16 cellular contexts compared by ENCODE assay signal in the genomic region with DNA sequence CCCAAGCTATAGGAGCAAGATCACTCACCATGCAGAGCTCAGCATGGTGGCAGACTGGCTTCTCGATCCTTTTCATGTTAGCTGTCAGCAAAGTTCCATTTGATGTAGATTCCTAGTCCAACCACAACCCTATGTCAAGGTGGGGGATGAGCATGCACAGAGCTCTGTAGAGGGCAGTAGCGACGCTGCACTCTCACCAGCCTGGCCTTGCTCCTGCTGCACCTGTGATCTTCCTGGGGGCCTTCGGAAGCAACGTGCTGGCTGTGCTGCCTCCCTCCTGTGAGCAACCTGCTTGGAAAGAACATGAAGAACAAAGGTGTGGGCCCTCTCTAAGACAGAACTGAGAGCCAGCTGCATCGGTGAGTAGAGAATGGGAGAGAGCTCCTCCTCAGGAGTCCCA.
"Had no signal": no experiment of that assay in that cellular context is flagged by ENCODE, and none has a peak within 500 bp of the region (broad histone marks: within the 10 kb centered on the region; RNA-seq: fewer than 3 reads in every experiment).

No MANE protein-coding gene starts in this region.

- H3K4me2 ChIP-seq: hepatocyte had no signal

- DNase-seq: activated CD4-positive, alpha-beta T cell treated with anti-CD3 and anti-CD28 coated beads, Interleukin-2, amount 10 ng/mL, durations not matched to agents 24 days and 14 days; activated CD8-positive, alpha-beta T cell treated with anti-CD3 and anti-CD28 coated beads for 36 hours; activated gamma-delta T cell; adrenal gland; effector memory CD4-positive, alpha-beta T cell; left lung; mammary epithelial cell; stimulated activated CD4-positive, alpha-beta T cell treated with anti-CD3 and anti-CD28 coated beads, Interleukin-2, amount 100 ng/mL, for 24 hours; stimulated activated naive CD8-positive, alpha-beta T cell treated with anti-CD3 and anti-CD28 coated beads, Interleukin-15, Interleukin-2, amounts not matched to agents 100 U/mL and 50 U/mL, for 24 hours; T-cell had no signal

- H3K36me3 Mint-ChIP-seq: T-cell had no signal

- ATAC-seq: activated CD8-positive, alpha-beta T cell treated with anti-CD3 and anti-CD28 coated beads for 36 hours; left lung; stimulated activated naive CD8-positive, alpha-beta T cell treated with anti-CD3 and anti-CD28 coated beads, Interleukin-15, Interleukin-2, amounts not matched to agents 100 U/mL and 50 U/mL, for 24 hours; T-cell had no signal

- H3K4me1 ChIP-seq: adrenal gland, left lung, tibial nerve had no signal

- H3K4me3 ChIP-seq: adrenal gland, hepatocyte, left lung, tibial nerve had no signal

- H3K79me2 ChIP-seq: hepatocyte had no signal

- H2AFZ ChIP-seq: hepatocyte had no signal

- H3K27me3 ChIP-seq: adrenal gland, hepatocyte, left lung, tibial nerve had no signal

- H3K4me1 Mint-ChIP-seq: activated CD4-positive, alpha-beta T cell treated with anti-CD3 and anti-CD28 coated beads, Interleukin-2, amount 10 ng/mL, durations not matched to agents 24 days and 14 days; activated naive CD4-positive, alpha-beta T cell treated with anti-CD3 and anti-CD28 coated beads, Interleukin-2, amount 50 U/mL, for 24 hours; neural crest cell; T-cell had no signal

- H3K9me3 Mint-ChIP-seq: activated naive CD4-positive, alpha-beta T cell treated with anti-CD3 and anti-CD28 coated beads, Interleukin-2, amount 50 U/mL, for 24 hours had no signal

- H3K27me3 Mint-ChIP-seq: activated CD4-positive, alpha-beta T cell treated with anti-CD3 and anti-CD28 coated beads, Interleukin-2, amount 10 ng/mL, durations not matched to agents 24 days and 14 days; activated CD8-positive, alpha-beta T cell treated with anti-CD3 and anti-CD28 coated beads for 36 hours; dendritic cell treated with granulocyte-macrophage colony-stimulating factor and Interleukin-4, amounts not matched to agents 40 ng/mL and 50 ng/mL, for 4 days had no signal

- H3K27ac ChIP-seq: adrenal gland, hepatocyte, left lung, tibial nerve had no signal

- H3K27ac Mint-ChIP-seq: activated CD4-positive, alpha-beta T cell treated with anti-CD3 and anti-CD28 coated beads, Interleukin-2, amount 10 ng/mL, durations not matched to agents 24 days and 14 days; activated CD8-positive, alpha-beta T cell treated with anti-CD3 and anti-CD28 coated beads for 36 hours; activated naive CD4-positive, alpha-beta T cell treated with anti-CD3 and anti-CD28 coated beads, Interleukin-2, amount 50 U/mL, for 24 hours; dendritic cell treated with granulocyte-macrophage colony-stimulating factor and Interleukin-4, amounts not matched to agents 40 ng/mL and 50 ng/mL, for 4 days; progenitor cell of endocrine pancreas; T-cell had no signal

- H3K36me3 ChIP-seq: adrenal gland, left lung, tibial nerve had no signal

- H3K4me3 Mint-ChIP-seq: activated CD4-positive, alpha-beta T cell treated with anti-CD3 and anti-CD28 coated beads, Interleukin-2, amount 10 ng/mL, durations not matched to agents 24 days and 14 days; activated CD8-positive, alpha-beta T cell treated with anti-CD3 and anti-CD28 coated beads for 36 hours; activated naive CD4-positive, alpha-beta T cell treated with anti-CD3 and anti-CD28 coated beads, Interleukin-2, amount 50 U/mL, for 24 hours; dendritic cell treated with granulocyte-macrophage colony-stimulating factor and Interleukin-4, amounts not matched to agents 40 ng/mL and 50 ng/mL, for 4 days; neural crest cell; T-cell had no signal
